In the genomic region with DNA sequence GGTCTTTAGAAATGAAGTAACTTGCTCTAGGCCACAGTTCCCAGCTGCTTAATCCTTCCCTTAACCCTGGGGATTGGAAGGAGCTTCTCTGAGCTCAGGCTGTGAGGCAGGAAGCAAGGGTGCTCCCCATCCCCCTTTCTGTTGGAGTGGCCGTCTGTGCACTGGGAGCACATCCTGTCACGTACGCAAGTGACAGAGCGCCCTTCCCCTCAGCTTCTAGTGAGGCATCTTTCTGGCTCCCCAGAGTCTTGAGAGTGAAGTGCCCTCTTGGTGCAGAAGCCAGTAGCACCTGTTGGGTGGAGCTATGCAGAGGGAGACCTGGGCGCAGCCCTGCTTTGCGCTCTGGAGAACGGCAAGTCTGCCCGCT, we compare ENCODE assay signal across 8 cellular contexts. TPM values are rescaled to one million over a fixed set of nuclear protein-coding genes. Genes with fewer than 3 reads are reported as not detected.
DNase-seq lines count a peak whose midpoint lies in the region; ATAC-seq and TF ChIP-seq lines count a peak whose summit lies in the region.

No MANE protein-coding gene starts in this region.

- H3K4me1 ChIP-seq in gastrocnemius medialis: peaks cover 19 to 28% of the 10 kb centered on the region in 2 donors
- peaks cover 24 to 35% (median 27%) of the 10 kb centered on the region in 4 donors for H3K4me1 ChIP-seq in esophagus muscularis mucosa

- DNase-seq in activated T-helper 1 cell treated with Interleukin-2 at 50 U/mL for 16 hours (ENCODE audit: low read depth): peak; percentile 14
- DNase-seq in gastrocnemius medialis: no peak
- no peak for DNase-seq in hypothalamus (lab: John Stamatoyannopoulos, UW)
- no peak for DNase-seq in esophagus muscularis mucosa (ENCODE audit: extremely low spot score)
- DNase-seq in effector CD8-positive, alpha-beta T cell (lab: John Stamatoyannopoulos, UW): no peak
- no peak for DNase-seq in NCI-H1092 treated with DMSO at 0.1 percent for 48 hours (lab: John Stamatoyannopoulos, UW)

- TF ChIP-seq CTCF in gastrocnemius medialis (IDR thresholded peaks at IDR 0.05 in 4 of 5, conservative IDR thresholded peaks at IDR 0.05 in 1 of 5): no peak
- TF ChIP-seq CTCF in esophagus muscularis mucosa (IDR thresholded peaks at IDR 0.05): no peak

- H3K36me3 ChIP-seq in gastrocnemius medialis (peaks cover 0 to 32% of the 10 kb centered on the region in 2 donors), esophagus muscularis mucosa (peaks cover 21 to 63% (median 53%) of the 10 kb centered on the region in 4 donors)

- peak overlapping the region in 3 of 4 donors; percentile 20 to 52 (median 49) for H3K27ac ChIP-seq in gastrocnemius medialis
- peak overlapping the region in 1 of 4 donors; percentile 19 for H3K27ac ChIP-seq in esophagus muscularis mucosa (replicated peaks in 1 of 4)

- in situ Hi-C loops in GM18951 (cut with MboI; ENCODE audit: low sequenced_read_pairs, unreplicated experiment): no loop called here
- in situ Hi-C loops in gastrocnemius medialis (cut with MboI; ENCODE audit: low sequenced_read_pairs in 4 of 4): loop anchor here in 1 of 4 donors (25.0 kb wide), 1 partner anchor 827 kb away; no protein-coding TSS in a partner anchor

- TF ChIP-seq EP300 in esophagus muscularis mucosa (IDR thresholded peaks at IDR 0.05): no peak

- intact Hi-C loops in gastrocnemius medialis (cut with DNase I; ENCODE audit: low total_unique reads): loop anchor here (10.0 kb wide), 1 partner anchor 840 kb away; no protein-coding TSS in a partner anchor
- intact Hi-C loops in esophagus muscularis mucosa (cut with DNase I): loop anchor here (10.0 kb wide), 1 partner anchor 840 kb away; no protein-coding TSS in a partner anchor

- peak; percentile 52 for ATAC-seq in HG03097 (IDR thresholded peaks at IDR 0.05; ENCODE audit: low FRiP score, unreplicated experiment)
- no peak for ATAC-seq in gastrocnemius medialis

- TF ChIP-seq POLR2A in GM18951 (IDR thresholded peaks at IDR 0.05; ENCODE audit: extremely low read depth, insufficient read depth, insufficient read length) (peak; percentile 22), gastrocnemius medialis (IDR thresholded peaks at IDR 0.05) (no peak), esophagus muscularis mucosa (IDR thresholded peaks at IDR 0.05; ENCODE audit: low read depth) (no peak)

- H3K4me3 ChIP-seq in gastrocnemius medialis: no peak overlapping the region
- H3K4me3 ChIP-seq in esophagus muscularis mucosa: no peak overlapping the region

- WGBS in esophagus muscularis mucosa: 76% methylated on average over 8 of the region's 8 CpGs

- no peaks in the 10 kb centered on the region for H3K9me3 ChIP-seq in gastrocnemius medialis
- H3K9me3 ChIP-seq in esophagus muscularis mucosa: no peaks in the 10 kb centered on the region

- H3K27me3 ChIP-seq in gastrocnemius medialis: no peaks in the 10 kb centered on the region
- no peaks in the 10 kb centered on the region for H3K27me3 ChIP-seq in esophagus muscularis mucosa

RNA-seq across cellular contexts. Expression of a gene that starts 47.8 kb away (rescaled TPM):
- total RNA-seq in gastrocnemius medialis (not detected), esophagus muscularis mucosa (not detected)
